ENCODE assay signal across 13 cellular contexts in the genomic region with DNA sequence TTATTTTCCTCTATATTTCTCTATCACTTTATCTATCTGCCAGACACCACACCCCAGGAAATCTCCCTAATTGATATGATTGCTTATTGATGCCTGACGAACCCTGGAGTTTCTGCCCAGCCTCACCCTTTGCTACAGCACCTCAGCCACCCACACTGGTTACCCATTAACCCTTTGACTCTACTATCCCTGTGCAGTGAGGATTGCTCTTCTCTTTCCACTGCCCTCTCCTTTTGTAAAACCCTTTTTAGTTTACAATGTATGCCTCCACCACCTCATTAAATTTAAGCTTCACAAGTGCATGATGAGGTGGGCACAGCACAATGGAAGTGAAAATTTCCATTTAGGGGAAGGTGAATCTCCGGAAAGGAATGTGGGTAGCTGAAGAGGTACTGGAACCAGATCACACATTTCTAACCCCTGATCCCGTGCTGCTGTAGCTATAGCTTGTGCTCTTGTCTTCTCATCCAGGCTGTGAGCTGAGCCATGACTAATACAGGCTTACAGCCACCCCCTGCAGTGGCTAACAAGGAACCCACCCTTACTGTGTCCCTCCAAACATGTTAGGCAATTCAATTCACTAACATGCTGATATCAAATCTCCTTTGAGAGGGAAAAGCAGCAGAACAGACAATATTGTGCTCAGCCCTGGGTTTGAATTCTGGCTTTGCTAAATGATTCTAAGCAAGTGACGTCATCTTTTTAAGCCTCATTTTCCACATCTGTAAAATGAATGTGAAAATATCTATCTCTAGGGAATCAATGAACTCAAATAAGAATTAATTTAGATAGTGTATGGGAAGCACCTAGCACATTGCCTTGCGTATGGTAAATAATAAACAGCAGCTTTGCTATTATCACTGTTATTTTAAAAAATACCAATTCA.
DNase-seq lines count a peak whose midpoint lies in the region; ATAC-seq and TF ChIP-seq lines count a peak whose summit lies in the region.
"Had no signal": no experiment of that assay in that cellular context is flagged by ENCODE, and none has a peak within 500 bp of the region (broad histone marks: within the 10 kb centered on the region; RNA-seq: fewer than 3 reads in every experiment).

No MANE protein-coding gene starts in this region.

- peaks cover 5 to 7% of the 10 kb centered on the region in 2 donors for H3K9me3 Mint-ChIP-seq in activated naive CD4-positive, alpha-beta T cell treated with anti-CD3 and anti-CD28 coated beads, Interleukin-2, amount 50 U/mL, for 72 hours
- H3K9me3 Mint-ChIP-seq in WTC11: no peaks in the 10 kb centered on the region

- POLR2A ChIA-PET in WTC11 (lab: Charles Lee): no interaction called here

- H3K27me3 ChIP-seq in MG63: no peaks in the 10 kb centered on the region

- no peaks in the 10 kb centered on the region for H3K36me3 Mint-ChIP-seq in activated naive CD4-positive, alpha-beta T cell treated with anti-CD3 and anti-CD28 coated beads, Interleukin-2, amount 50 U/mL, for 72 hours
- H3K36me3 Mint-ChIP-seq in WTC11: no peaks in the 10 kb centered on the region

- DNase-seq in GM04503 (ENCODE audit: low read depth): peak; percentile 37
- peak; percentile 70 for DNase-seq in MG63
- peak; percentile 59 for DNase-seq in ecto neural progenitor cell (ENCODE audit: low spot score)
- DNase-seq in omental fat pad (ENCODE audit: low spot score): no peak
- no peak for DNase-seq in Kasumi-1 (lab: John Stamatoyannopoulos, UW)
- no peak for DNase-seq in activated CD4-positive, CD25-positive, alpha-beta regulatory T cell treated with anti-CD3 and anti-CD28 coated beads, Interleukin-2, amount 50 U/mL, for 72 hours
- DNase-seq in activated naive CD4-positive, alpha-beta T cell treated with anti-CD3 and anti-CD28 coated beads, Interleukin-2, amount 50 U/mL, for 72 hours (ENCODE audit: low spot score in 2 of 2): no peak
- no peak for DNase-seq in WTC11 (ENCODE audit: low spot score)
- DNase-seq: activated CD4-positive, alpha-beta memory T cell treated with anti-CD3 and anti-CD28 coated beads, Interleukin-2, amount 10 ng/mL, durations not matched to agents 7 days and 5 days; DMS 273 treated with DMSO at 0.1 percent for 48 hours; NCI-H510A; occipital lobe; stimulated activated CD4-positive, alpha-beta T cell treated with anti-CD3 and anti-CD28 coated beads, Interleukin-4, amount 100 ng/mL, for 1 hour had no signal

- no peaks in the 10 kb centered on the region for H3K9me3 ChIP-seq in MG63

- TF ChIP-seq CTCF in omental fat pad (IDR thresholded peaks at IDR 0.05): no peak
- TF ChIP-seq CTCF in WTC11 (IDR thresholded peaks at IDR 0.05): no peak

- no peak overlapping the region for H3K27ac Mint-ChIP-seq in activated naive CD4-positive, alpha-beta T cell treated with anti-CD3 and anti-CD28 coated beads, Interleukin-2, amount 50 U/mL, for 72 hours
- H3K27ac Mint-ChIP-seq in WTC11: no peak overlapping the region
- H3K27ac Mint-ChIP-seq: activated CD4-positive, alpha-beta memory T cell treated with anti-CD3 and anti-CD28 coated beads, Interleukin-2, amount 10 ng/mL, durations not matched to agents 7 days and 5 days had no signal

- peaks cover 4% of the 10 kb centered on the region for H3K4me1 Mint-ChIP-seq in WTC11
- H3K4me1 Mint-ChIP-seq: activated CD4-positive, alpha-beta memory T cell treated with anti-CD3 and anti-CD28 coated beads, Interleukin-2, amount 10 ng/mL, durations not matched to agents 7 days and 5 days had no signal

- ATAC-seq in omental fat pad (ENCODE audit: low FRiP score) (peak; percentile 89), WTC11 (no peak)
- no peak for ATAC-seq in activated naive CD4-positive, alpha-beta T cell treated with anti-CD3 and anti-CD28 coated beads, Interleukin-2, amount 50 U/mL, for 72 hours

- CTCF ChIA-PET in WTC11 (lab: Charles Lee): no interaction called here

- no peaks in the 10 kb centered on the region for H3K36me3 ChIP-seq in MG63

- H3K4me3 ChIP-seq in MG63: no peak overlapping the region

- H3K4me3 Mint-ChIP-seq in WTC11: no peak overlapping the region
- H3K4me3 Mint-ChIP-seq: activated CD4-positive, alpha-beta memory T cell treated with anti-CD3 and anti-CD28 coated beads, Interleukin-2, amount 10 ng/mL, durations not matched to agents 7 days and 5 days had no signal

- H3K27me3 Mint-ChIP-seq in WTC11 (ENCODE audit: low read depth): no peaks in the 10 kb centered on the region; the same call in 1 of the 2 replicates
- H3K27me3 Mint-ChIP-seq: activated CD4-positive, alpha-beta memory T cell treated with anti-CD3 and anti-CD28 coated beads, Interleukin-2, amount 10 ng/mL, durations not matched to agents 7 days and 5 days had no signal

TF ChIP-seq in WTC11, 78 proteins besides CTCF, POLR2A, EP300 and RAD21:
- no peak for TF ChIP-seq SMAD3 (CRISPR knock-in tag; IDR thresholded peaks at IDR 0.05; ENCODE audit: borderline replicate concordance)
- TF ChIP-seq, protein P1, sequence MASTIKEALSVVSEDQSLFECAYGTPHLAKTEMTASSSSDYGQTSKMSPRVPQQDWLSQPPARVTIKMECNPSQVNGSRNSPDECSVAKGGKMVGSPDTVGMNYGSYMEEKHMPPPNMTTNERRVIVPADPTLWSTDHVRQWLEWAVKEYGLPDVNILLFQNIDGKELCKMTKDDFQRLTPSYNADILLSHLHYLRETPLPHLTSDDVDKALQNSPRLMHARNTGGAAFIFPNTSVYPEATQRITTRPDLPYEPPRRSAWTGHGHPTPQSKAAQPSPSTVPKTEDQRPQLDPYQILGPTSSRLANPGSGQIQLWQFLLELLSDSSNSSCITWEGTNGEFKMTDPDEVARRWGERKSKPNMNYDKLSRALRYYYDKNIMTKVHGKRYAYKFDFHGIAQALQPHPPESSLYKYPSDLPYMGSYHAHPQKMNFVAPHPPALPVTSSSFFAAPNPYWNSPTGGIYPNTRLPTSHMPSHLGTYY (CRISPR knock-in tag; IDR thresholded peaks at IDR 0.05): no peak
- TF ChIP-seq ZBTB21 (CRISPR knock-in tag; IDR thresholded peaks at IDR 0.05; ENCODE audit: borderline replicate concordance): no peak
- no peak for TF ChIP-seq IRF2 (CRISPR knock-in tag; IDR thresholded peaks at IDR 0.05; ENCODE audit: borderline replicate concordance, low read depth)
- TF ChIP-seq, protein P2, sequence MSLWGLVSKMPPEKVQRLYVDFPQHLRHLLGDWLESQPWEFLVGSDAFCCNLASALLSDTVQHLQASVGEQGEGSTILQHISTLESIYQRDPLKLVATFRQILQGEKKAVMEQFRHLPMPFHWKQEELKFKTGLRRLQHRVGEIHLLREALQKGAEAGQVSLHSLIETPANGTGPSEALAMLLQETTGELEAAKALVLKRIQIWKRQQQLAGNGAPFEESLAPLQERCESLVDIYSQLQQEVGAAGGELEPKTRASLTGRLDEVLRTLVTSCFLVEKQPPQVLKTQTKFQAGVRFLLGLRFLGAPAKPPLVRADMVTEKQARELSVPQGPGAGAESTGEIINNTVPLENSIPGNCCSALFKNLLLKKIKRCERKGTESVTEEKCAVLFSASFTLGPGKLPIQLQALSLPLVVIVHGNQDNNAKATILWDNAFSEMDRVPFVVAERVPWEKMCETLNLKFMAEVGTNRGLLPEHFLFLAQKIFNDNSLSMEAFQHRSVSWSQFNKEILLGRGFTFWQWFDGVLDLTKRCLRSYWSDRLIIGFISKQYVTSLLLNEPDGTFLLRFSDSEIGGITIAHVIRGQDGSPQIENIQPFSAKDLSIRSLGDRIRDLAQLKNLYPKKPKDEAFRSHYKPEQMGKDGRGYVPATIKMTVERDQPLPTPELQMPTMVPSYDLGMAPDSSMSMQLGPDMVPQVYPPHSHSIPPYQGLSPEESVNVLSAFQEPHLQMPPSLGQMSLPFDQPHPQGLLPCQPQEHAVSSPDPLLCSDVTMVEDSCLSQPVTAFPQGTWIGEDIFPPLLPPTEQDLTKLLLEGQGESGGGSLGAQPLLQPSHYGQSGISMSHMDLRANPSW (CRISPR knock-in tag; conservative IDR thresholded peaks at IDR 0.05; ENCODE audit: low read depth): no peak
- TF ChIP-seq FOXK1 (CRISPR knock-in tag; IDR thresholded peaks at IDR 0.05): no peak
- no peak for TF ChIP-seq GABPB1 (CRISPR knock-in tag; IDR thresholded peaks at IDR 0.05)
- TF ChIP-seq, protein P3, sequence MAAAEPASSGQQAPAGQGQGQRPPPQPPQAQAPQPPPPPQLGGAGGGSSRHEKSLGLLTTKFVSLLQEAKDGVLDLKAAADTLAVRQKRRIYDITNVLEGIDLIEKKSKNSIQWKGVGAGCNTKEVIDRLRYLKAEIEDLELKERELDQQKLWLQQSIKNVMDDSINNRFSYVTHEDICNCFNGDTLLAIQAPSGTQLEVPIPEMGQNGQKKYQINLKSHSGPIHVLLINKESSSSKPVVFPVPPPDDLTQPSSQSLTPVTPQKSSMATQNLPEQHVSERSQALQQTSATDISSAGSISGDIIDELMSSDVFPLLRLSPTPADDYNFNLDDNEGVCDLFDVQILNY (CRISPR knock-in tag; IDR thresholded peaks at IDR 0.05): no peak
- TF ChIP-seq TP53 (CRISPR knock-in tag; IDR thresholded peaks at IDR 0.05): no peak
- no peak for TF ChIP-seq CREB1 (CRISPR knock-in tag; IDR thresholded peaks at IDR 0.05)
- no peak for TF ChIP-seq HMGA2 (CRISPR knock-in tag; IDR thresholded peaks at IDR 0.05)
- TF ChIP-seq SOX15 (CRISPR knock-in tag; IDR thresholded peaks at IDR 0.05): no peak
- TF ChIP-seq, protein P4, sequence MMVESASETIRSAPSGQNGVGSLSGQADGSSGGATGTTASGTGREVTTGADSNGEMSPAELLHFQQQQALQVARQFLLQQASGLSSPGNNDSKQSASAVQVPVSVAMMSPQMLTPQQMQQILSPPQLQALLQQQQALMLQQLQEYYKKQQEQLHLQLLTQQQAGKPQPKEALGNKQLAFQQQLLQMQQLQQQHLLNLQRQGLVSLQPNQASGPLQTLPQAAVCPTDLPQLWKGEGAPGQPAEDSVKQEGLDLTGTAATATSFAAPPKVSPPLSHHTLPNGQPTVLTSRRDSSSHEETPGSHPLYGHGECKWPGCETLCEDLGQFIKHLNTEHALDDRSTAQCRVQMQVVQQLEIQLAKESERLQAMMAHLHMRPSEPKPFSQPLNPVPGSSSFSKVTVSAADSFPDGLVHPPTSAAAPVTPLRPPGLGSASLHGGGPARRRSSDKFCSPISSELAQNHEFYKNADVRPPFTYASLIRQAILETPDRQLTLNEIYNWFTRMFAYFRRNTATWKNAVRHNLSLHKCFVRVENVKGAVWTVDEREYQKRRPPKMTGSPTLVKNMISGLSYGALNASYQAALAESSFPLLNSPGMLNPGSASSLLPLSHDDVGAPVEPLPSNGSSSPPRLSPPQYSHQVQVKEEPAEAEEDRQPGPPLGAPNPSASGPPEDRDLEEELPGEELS (CRISPR knock-in tag; IDR thresholded peaks at IDR 0.05): no peak
- TF ChIP-seq NFE2L1 (CRISPR knock-in tag; IDR thresholded peaks at IDR 0.05): no peak
- no peak for TF ChIP-seq CREM (CRISPR knock-in tag; IDR thresholded peaks at IDR 0.05)
- no peak for TF ChIP-seq KAT7 (CRISPR knock-in tag; IDR thresholded peaks at IDR 0.05; ENCODE audit: borderline replicate concordance)
- TF ChIP-seq ELF4 (CRISPR knock-in tag; IDR thresholded peaks at IDR 0.05; ENCODE audit: low read depth): no peak

Comparison
In these comparisons a context has a peak if more than half of its experiments do, and no peak if none do; other contexts are left out.
1. DNase-seq: peak in GM04503 (single experiment), MG63 (single experiment) and ecto neural progenitor cell (single experiment); none in omental fat pad (single experiment), Kasumi-1 (0 of 2), activated CD4-positive, CD25-positive, alpha-beta regulatory T cell treated with anti-CD3 and anti-CD28 coated beads, Interleukin-2, amount 50 U/mL, for 72 hours (single experiment), activated naive CD4-positive, alpha-beta T cell treated with anti-CD3 and anti-CD28 coated beads, Interleukin-2, amount 50 U/mL, for 72 hours (0 of 2) and WTC11 (single experiment).